1 cellular context compared by ENCODE assay signal in the genomic region with DNA sequence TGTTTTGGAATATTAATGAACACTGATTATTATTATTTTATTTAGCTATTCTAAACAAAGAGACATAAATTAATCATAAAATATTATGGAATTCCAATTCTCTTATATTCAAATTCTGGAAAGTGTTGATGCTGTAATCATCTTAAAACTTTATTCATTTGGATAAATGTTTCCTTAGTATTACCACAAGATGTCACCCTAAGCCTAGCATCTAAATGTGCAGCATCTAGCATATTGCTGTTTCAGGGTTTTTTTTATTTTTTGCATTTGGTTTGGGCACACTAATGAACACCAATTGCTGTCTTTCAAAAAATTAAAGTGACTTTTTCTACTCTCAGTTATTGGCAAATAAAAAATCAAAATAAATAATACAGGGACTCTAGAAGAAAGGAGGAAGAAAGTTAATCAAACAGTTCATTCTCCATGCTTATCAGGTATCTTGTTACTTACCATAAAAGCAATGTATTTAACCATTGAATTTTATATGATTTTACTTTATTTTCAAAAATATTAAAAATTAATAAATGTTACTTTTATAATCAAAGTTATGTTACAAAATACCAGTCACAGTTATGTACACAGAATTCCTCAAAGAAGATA.
A peak's percentile ranks its signal among the peaks of the same experiment; 100 is the strongest.
TF ChIP-seq lines count a peak whose summit lies in the region.

No MANE protein-coding gene starts in this region.

TF ChIP-seq in K562, 482 proteins besides CTCF, POLR2A, EP300 and RAD21 (continues in another document):
- TF ChIP-seq MAFF (IDR thresholded peaks at IDR 0.05; ENCODE audit: low read length) (peak; percentile 72), ZNF3 (CRISPR knock-in tag; IDR thresholded peaks at IDR 0.05) (no peak), KLF16 (IDR thresholded peaks at IDR 0.05) (0 out of 2 replicates have a peak, but pooled peaks have one; percentile 11), MAFK (IDR thresholded peaks at IDR 0.05; ENCODE audit: low read length) (peak; percentile 67), FOXP1 (CRISPR knock-in tag; IDR thresholded peaks at IDR 0.05) (no peak), BRD9 (IDR thresholded peaks at IDR 0.05; ENCODE audit: low read depth, partially characterized antibody) (no peak), ZBTB40 (IDR thresholded peaks at IDR 0.05) (peak; percentile 30; the same call in 1 of the 2 replicates), ZBTB40 (CRISPR knock-in tag; IDR thresholded peaks at IDR 0.05) (no peak), ZNF639 (CRISPR knock-in tag; conservative IDR thresholded peaks at IDR 0.05 in 1 of 2, IDR thresholded peaks at IDR 0.05 in 1 of 2) (no peak), MAFG (tag; conservative IDR thresholded peaks at IDR 0.05) (peak; percentile 74), KDM1A (IDR thresholded peaks at IDR 0.05) (no peak), ARID3A (IDR thresholded peaks at IDR 0.05; ENCODE audit: borderline replicate concordance, low read depth, low read length) (peak; percentile 73; the same call in 1 of the 2 replicates), SMC3 (conservative IDR thresholded peaks at IDR 0.05; ENCODE audit: insufficient read depth, low read depth, low read length) (peak; percentile 23; the same call in 1 of the 2 replicates), THRA (IDR thresholded peaks at IDR 0.05) (no peak), ZNF384 (IDR thresholded peaks at IDR 0.05; ENCODE audit: low read depth, low read length) (peak; percentile 89), IRF1 (CRISPR knock-in tag; IDR thresholded peaks at IDR 0.05; ENCODE audit: borderline replicate concordance) (no peak), ESRRB (CRISPR knock-in tag; IDR thresholded peaks at IDR 0.05; ENCODE audit: borderline replicate concordance) (no peak), HMGXB4 (CRISPR knock-in tag; IDR thresholded peaks at IDR 0.05) (no peak), ZNF316 (IDR thresholded peaks at IDR 0.05) (peak; percentile 85), NONO (IDR thresholded peaks at IDR 0.05; ENCODE audit: low read depth in 2 of 2, low read length in 1 of 2) (no peak), ETS2 (tag; IDR thresholded peaks at IDR 0.05; ENCODE audit: borderline replicate concordance, poor library complexity, severe bottlenecking) (no peak), RCOR1 (IDR thresholded peaks at IDR 0.05; ENCODE audit: borderline replicate concordance in 1 of 2, low read depth in 2 of 2, low read length in 2 of 2) (no peak), C11orf30 (IDR thresholded peaks at IDR 0.05; ENCODE audit: low read depth) (peak; percentile 81), NCOA4 (IDR thresholded peaks at IDR 0.05; ENCODE audit: partially characterized antibody) (no peak), DIDO1 (tag; IDR thresholded peaks at IDR 0.05; ENCODE audit: low read depth) (no peak), SUPT5H (IDR thresholded peaks at IDR 0.05) (no peak), ZFX (CRISPR knock-in tag; IDR thresholded peaks at IDR 0.05) (no peak)
- TF ChIP-seq, protein P1, sequence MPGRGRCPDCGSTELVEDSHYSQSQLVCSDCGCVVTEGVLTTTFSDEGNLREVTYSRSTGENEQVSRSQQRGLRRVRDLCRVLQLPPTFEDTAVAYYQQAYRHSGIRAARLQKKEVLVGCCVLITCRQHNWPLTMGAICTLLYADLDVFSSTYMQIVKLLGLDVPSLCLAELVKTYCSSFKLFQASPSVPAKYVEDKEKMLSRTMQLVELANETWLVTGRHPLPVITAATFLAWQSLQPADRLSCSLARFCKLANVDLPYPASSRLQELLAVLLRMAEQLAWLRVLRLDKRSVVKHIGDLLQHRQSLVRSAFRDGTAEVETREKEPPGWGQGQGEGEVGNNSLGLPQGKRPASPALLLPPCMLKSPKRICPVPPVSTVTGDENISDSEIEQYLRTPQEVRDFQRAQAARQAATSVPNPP (IDR thresholded peaks at IDR 0.05; ENCODE audit: borderline replicate concordance, insufficient read depth, insufficient read length) = no peak
- TF ChIP-seq, protein P2, sequence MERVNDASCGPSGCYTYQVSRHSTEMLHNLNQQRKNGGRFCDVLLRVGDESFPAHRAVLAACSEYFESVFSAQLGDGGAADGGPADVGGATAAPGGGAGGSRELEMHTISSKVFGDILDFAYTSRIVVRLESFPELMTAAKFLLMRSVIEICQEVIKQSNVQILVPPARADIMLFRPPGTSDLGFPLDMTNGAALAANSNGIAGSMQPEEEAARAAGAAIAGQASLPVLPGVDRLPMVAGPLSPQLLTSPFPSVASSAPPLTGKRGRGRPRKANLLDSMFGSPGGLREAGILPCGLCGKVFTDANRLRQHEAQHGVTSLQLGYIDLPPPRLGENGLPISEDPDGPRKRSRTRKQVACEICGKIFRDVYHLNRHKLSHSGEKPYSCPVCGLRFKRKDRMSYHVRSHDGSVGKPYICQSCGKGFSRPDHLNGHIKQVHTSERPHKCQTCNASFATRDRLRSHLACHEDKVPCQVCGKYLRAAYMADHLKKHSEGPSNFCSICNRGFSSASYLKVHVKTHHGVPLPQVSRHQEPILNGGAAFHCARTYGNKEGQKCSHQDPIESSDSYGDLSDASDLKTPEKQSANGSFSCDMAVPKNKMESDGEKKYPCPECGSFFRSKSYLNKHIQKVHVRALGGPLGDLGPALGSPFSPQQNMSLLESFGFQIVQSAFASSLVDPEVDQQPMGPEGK (CRISPR knock-in tag; IDR thresholded peaks at IDR 0.05; ENCODE audit: borderline replicate concordance) = no peak
- TF ChIP-seq, protein P3, sequence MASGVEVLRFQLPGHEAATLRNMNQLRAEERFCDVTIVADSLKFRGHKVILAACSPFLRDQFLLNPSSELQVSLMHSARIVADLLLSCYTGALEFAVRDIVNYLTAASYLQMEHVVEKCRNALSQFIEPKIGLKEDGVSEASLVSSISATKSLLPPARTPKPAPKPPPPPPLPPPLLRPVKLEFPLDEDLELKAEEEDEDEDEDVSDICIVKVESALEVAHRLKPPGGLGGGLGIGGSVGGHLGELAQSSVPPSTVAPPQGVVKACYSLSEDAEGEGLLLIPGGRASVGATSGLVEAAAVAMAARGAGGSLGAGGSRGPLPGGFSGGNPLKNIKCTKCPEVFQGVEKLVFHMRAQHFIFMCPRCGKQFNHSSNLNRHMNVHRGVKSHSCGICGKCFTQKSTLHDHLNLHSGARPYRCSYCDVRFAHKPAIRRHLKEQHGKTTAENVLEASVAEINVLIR (CRISPR knock-in tag; IDR thresholded peaks at IDR 0.05) = no peak
